Comparison of ENCODE assay signal across 35 cellular contexts in the genomic region with DNA sequence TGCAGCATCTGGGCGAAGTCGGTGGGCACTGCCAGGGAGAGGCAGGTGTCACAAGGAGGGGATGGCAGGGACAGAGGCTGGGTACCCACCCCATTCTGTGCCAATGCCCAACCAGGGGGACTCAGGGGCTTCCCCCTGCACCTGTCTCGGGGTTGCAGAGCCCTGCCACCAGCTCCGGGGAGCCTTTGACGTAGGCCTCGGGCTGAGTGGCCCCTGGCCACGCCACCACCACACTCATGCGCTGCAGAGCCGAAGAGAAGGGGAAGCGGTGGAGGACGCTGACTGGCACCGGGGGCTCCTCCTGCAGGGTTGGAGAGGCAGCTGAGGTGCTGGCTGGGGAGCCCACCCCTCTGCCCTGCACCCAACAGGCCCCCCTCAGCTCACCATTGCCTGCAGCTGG. TPM values are rescaled to one million over a fixed set of nuclear protein-coding genes. Genes with fewer than 3 reads are reported as not detected.
"Had no signal": no experiment of that assay in that cellular context is flagged by ENCODE, and none has a peak within 500 bp of the region (broad histone marks: within the 10 kb centered on the region; RNA-seq: fewer than 3 reads in every experiment).

No MANE protein-coding gene starts in this region.

- H3K4me1 ChIP-seq: esophagus muscularis mucosa, foreskin keratinocyte, gastrocnemius medialis had no signal

- H3K27me3 ChIP-seq: brain microvascular endothelial cell, esophagus muscularis mucosa, foreskin keratinocyte, gastrocnemius medialis had no signal

- H3K9me3 ChIP-seq: esophagus muscularis mucosa, gastrocnemius medialis had no signal

- H3K4me1 Mint-ChIP-seq: activated B cell treated with CpG ODN at 0.5 μM for 24 hours; activated T-helper 17 cell treated with anti-CD3 and anti-CD28 coated beads, Interleukin-2, amount 50 U/mL, for 72 hours; central memory CD8-positive, alpha-beta T cell; T-cell had no signal

- H3K4me3 ChIP-seq: esophagus muscularis mucosa, gastrocnemius medialis had no signal

- H3K27ac ChIP-seq: brain microvascular endothelial cell, esophagus muscularis mucosa, foreskin keratinocyte, gastrocnemius medialis, WERI-Rb-1 had no signal

- H3K27me3 Mint-ChIP-seq: activated B cell treated with CpG ODN at 0.5 μM for 24 hours; activated CD8-positive, alpha-beta T cell treated with anti-CD3 and anti-CD28 coated beads for 36 hours; activated naive CD8-positive, alpha-beta T cell; activated T-helper 17 cell treated with anti-CD3 and anti-CD28 coated beads, Interleukin-2, amount 50 U/mL, for 72 hours; central memory CD8-positive, alpha-beta T cell; effector memory CD8-positive, alpha-beta T cell; T-cell had no signal

- H3K27ac Mint-ChIP-seq: activated B cell treated with CpG ODN at 0.5 μM for 24 hours; activated CD8-positive, alpha-beta T cell treated with anti-CD3 and anti-CD28 coated beads for 36 hours; activated naive CD8-positive, alpha-beta T cell; activated T-helper 17 cell treated with anti-CD3 and anti-CD28 coated beads, Interleukin-2, amount 50 U/mL, for 72 hours; effector memory CD8-positive, alpha-beta T cell; T-cell; T-helper 1 cell treated with Interleukin-12 subunit alpha and Interleukin-12 subunit beta and Interleukin-4 antibody, amounts not matched to agents 30 μg/mL and 1 μg/mL, for 36 hours had no signal

- H3K4me3 Mint-ChIP-seq: activated B cell treated with CpG ODN at 0.5 μM for 24 hours; activated CD8-positive, alpha-beta T cell treated with anti-CD3 and anti-CD28 coated beads for 36 hours; activated naive CD8-positive, alpha-beta T cell; activated T-cell treated with anti-CD3 and anti-CD28 coated beads, Interleukin-2, amount 50 U/mL, for 4 hours; activated T-helper 17 cell treated with anti-CD3 and anti-CD28 coated beads, Interleukin-2, amount 50 U/mL, for 72 hours; central memory CD8-positive, alpha-beta T cell; effector memory CD8-positive, alpha-beta T cell; T-cell; T-helper 1 cell treated with Interleukin-12 subunit alpha and Interleukin-12 subunit beta and Interleukin-4 antibody, amounts not matched to agents 30 μg/mL and 1 μg/mL, for 36 hours had no signal

- FAIRE-seq: astrocyte, bronchial epithelial cell, colon had no signal

- DNase-seq: activated B cell treated with CpG ODN at 0.5 μM for 24 hours; activated CD4-positive, alpha-beta T cell treated with anti-CD3 and anti-CD28 coated beads for 48 hours; activated CD4-positive, alpha-beta T cell treated with anti-CD3 and anti-CD28 coated beads, Interleukin-2, amount 50 U/mL, for 1 hour; activated CD4-positive, alpha-beta T cell treated with anti-CD3 and anti-CD28 coated beads, Interleukin-2, amount 50 U/mL, for 48 hours; activated CD8-positive, alpha-beta memory T cell treated with anti-CD3 and anti-CD28 coated beads for 24 hours; activated CD8-positive, alpha-beta T cell treated with anti-CD3 and anti-CD28 coated beads for 36 hours; activated effector memory CD4-positive, alpha-beta T cell treated with Interleukin-2 at 50 U/mL for 16 hours; activated gamma-delta T cell treated with Interleukin-2 at 50 U/mL for 16 hours; activated naive CD4-positive, alpha-beta T cell treated with anti-CD3 and anti-CD28 coated beads, Interleukin-2, amount 50 U/mL, for 16 hours; activated naive CD4-positive, alpha-beta T cell treated with Interleukin-2 at 50 U/mL for 16 hours; activated T-cell treated with anti-CD3 and anti-CD28 coated beads, Interleukin-2, amount 50 U/mL, for 4 hours; amniotic stem cell; anterior cingulate cortex; brain microvascular endothelial cell; cortex of kidney; dermis blood vessel endothelial cell; effector CD4-positive, alpha-beta T cell; effector memory CD8-positive, alpha-beta T cell; erythroblast; foreskin keratinocyte; gastrocnemius medialis; glutamatergic neuron; T-cell; T1000; WERI-Rb-1 had no signal

- ATAC-seq: activated CD4-positive, CD25-positive, alpha-beta regulatory T cell treated with anti-CD3 and anti-CD28 coated beads, Interleukin-2, amount 50 U/mL, for 24 hours; activated CD8-positive, alpha-beta T cell treated with anti-CD3 and anti-CD28 coated beads for 36 hours; activated T-cell treated with anti-CD3 and anti-CD28 coated beads, Interleukin-2, amount 50 U/mL, for 4 hours; activated T-helper 17 cell treated with anti-CD3 and anti-CD28 coated beads, Interleukin-2, amount 50 U/mL, for 72 hours; effector memory CD8-positive, alpha-beta T cell; foreskin keratinocyte; gastrocnemius medialis; T-cell had no signal

- H3K9me3 Mint-ChIP-seq: activated B cell treated with CpG ODN at 0.5 μM for 24 hours; activated CD8-positive, alpha-beta T cell treated with anti-CD3 and anti-CD28 coated beads for 36 hours; activated T-cell treated with anti-CD3 and anti-CD28 coated beads, Interleukin-2, amount 50 U/mL, for 4 hours; activated T-helper 17 cell treated with anti-CD3 and anti-CD28 coated beads, Interleukin-2, amount 50 U/mL, for 72 hours; central memory CD8-positive, alpha-beta T cell; effector memory CD8-positive, alpha-beta T cell; T-cell; T-helper 1 cell treated with Interleukin-12 subunit alpha and Interleukin-12 subunit beta and Interleukin-4 antibody, amounts not matched to agents 30 μg/mL and 1 μg/mL, for 36 hours had no signal

RNA-seq across cellular contexts. Expression of a gene that starts 11.7 kb away (rescaled TPM):
- total RNA-seq: activated B cell treated with CpG ODN at 0.5 μM for 24 hours; activated CD8-positive, alpha-beta T cell treated with anti-CD3 and anti-CD28 coated beads for 36 hours; activated T-helper 17 cell treated with anti-CD3 and anti-CD28 coated beads, Interleukin-2, amount 50 U/mL, for 72 hours; T-cell; T-helper 2 cell treated with Interferon-gamma antibody and Interleukin-4, amounts not matched to agents 100 ng/mL and 5 ng/mL, for 36 hours had no signal
